Comparison of ENCODE assay signal across 34 cellular contexts in genomic region chr2:168825149-168825548, GRCh38. TPM values are rescaled to one million over a fixed set of nuclear protein-coding genes. Genes with fewer than 3 reads are reported as not detected.
"Had no signal": no experiment of that assay in that cellular context is flagged by ENCODE, and none has a peak within 500 bp of the region (broad histone marks: within the 10 kb centered on the region; RNA-seq: fewer than 3 reads in every experiment).

No MANE protein-coding gene starts in this region.

- H3K9me3 Mint-ChIP-seq: activated CD4-positive, alpha-beta memory T cell treated with anti-CD3 and anti-CD28 coated beads for 36 hours; activated CD4-positive, alpha-beta T cell treated with anti-CD3 and anti-CD28 coated beads, Interleukin-2, amount 10 ng/mL, durations not matched to agents 24 days and 14 days; activated naive CD4-positive, alpha-beta T cell treated with anti-CD3 and anti-CD28 coated beads for 36 hours; activated naive CD4-positive, alpha-beta T cell treated with anti-CD3 and anti-CD28 coated beads, Interleukin-2, amount 50 U/mL, for 72 hours; activated naive CD8-positive, alpha-beta T cell treated with anti-CD3 and anti-CD28 coated beads, Interleukin-2, amount 10 ng/mL, durations not matched to agents 7 days and 5 days; activated T-helper 1 cell treated with anti-CD3 and anti-CD28 coated beads, Interleukin-12 subunit alpha, Interleukin-12 subunit beta, Interleukin-2, Interleukin-4 antibody, amounts not matched to agents 30 ng/mL and 10 ng/mL and 1 ng/mL, durations not matched to agents 14 hours and 24 hours and 36 hours; activated T-helper 2 cell treated with anti-CD3 and anti-CD28 coated beads, Interferon-gamma antibody, Interleukin-2, Interleukin-4, amounts not matched to agents 10 μg/mL and 5 μg/mL and 100 μg/mL, durations not matched to agents 14 hours and 24 hours and 36 hours; brain; central memory CD8-positive, alpha-beta T cell; dendritic cell treated with granulocyte-macrophage colony-stimulating factor and Interleukin-4, amounts not matched to agents 40 ng/mL and 50 ng/mL, for 4 days; endodermal cell; T-helper 2 cell treated with Interferon-gamma antibody and Interleukin-4, amounts not matched to agents 5 μg/mL and 100 μg/mL, for 36 hours had no signal

- H3K27me3 Mint-ChIP-seq: activated CD4-positive, alpha-beta memory T cell treated with anti-CD3 and anti-CD28 coated beads for 36 hours; activated CD4-positive, alpha-beta T cell treated with anti-CD3 and anti-CD28 coated beads for 36 hours; activated CD8-positive, alpha-beta memory T cell treated with anti-CD3 and anti-CD28 coated beads, Interleukin-2, amount 10 ng/mL, durations not matched to agents 7 days and 5 days; dendritic cell treated with granulocyte-macrophage colony-stimulating factor and Interleukin-4, amounts not matched to agents 40 ng/mL and 50 ng/mL, for 4 days; T-helper 17 cell had no signal

- H3K36me3 Mint-ChIP-seq: activated CD4-positive, alpha-beta memory T cell treated with anti-CD3 and anti-CD28 coated beads for 36 hours; activated CD8-positive, alpha-beta memory T cell treated with anti-CD3 and anti-CD28 coated beads, Interleukin-2, amount 10 ng/mL, durations not matched to agents 7 days and 5 days; activated naive CD4-positive, alpha-beta T cell treated with anti-CD3 and anti-CD28 coated beads, Interleukin-2, amount 50 U/mL, for 72 hours; brain had no signal

- H3K27ac Mint-ChIP-seq: activated CD4-positive, alpha-beta memory T cell treated with anti-CD3 and anti-CD28 coated beads for 36 hours; activated CD4-positive, alpha-beta T cell treated with anti-CD3 and anti-CD28 coated beads for 36 hours; activated CD4-positive, alpha-beta T cell treated with anti-CD3 and anti-CD28 coated beads, Interleukin-2, amount 10 ng/mL, durations not matched to agents 24 days and 14 days; activated CD8-positive, alpha-beta memory T cell treated with anti-CD3 and anti-CD28 coated beads, Interleukin-2, amount 10 ng/mL, durations not matched to agents 7 days and 5 days; activated CD8-positive, alpha-beta T cell treated with anti-CD3 and anti-CD28 coated beads, Interleukin-2, amount 10 ng/mL, durations not matched to agents 7 days and 5 days; activated naive CD4-positive, alpha-beta T cell treated with anti-CD3 and anti-CD28 coated beads for 36 hours; activated naive CD4-positive, alpha-beta T cell treated with anti-CD3 and anti-CD28 coated beads, Interleukin-2, amount 50 U/mL, for 72 hours; activated naive CD8-positive, alpha-beta T cell treated with anti-CD3 and anti-CD28 coated beads, Interleukin-2, amount 10 ng/mL, durations not matched to agents 7 days and 5 days; activated T-helper 1 cell treated with anti-CD3 and anti-CD28 coated beads, Interleukin-12 subunit alpha, Interleukin-12 subunit beta, Interleukin-2, Interleukin-4 antibody, amounts not matched to agents 30 ng/mL and 10 ng/mL and 1 ng/mL, durations not matched to agents 14 hours and 24 hours and 36 hours; activated T-helper 2 cell treated with anti-CD3 and anti-CD28 coated beads, Interferon-gamma antibody, Interleukin-2, Interleukin-4, amounts not matched to agents 10 μg/mL and 5 μg/mL and 100 μg/mL, durations not matched to agents 14 hours and 24 hours and 36 hours; dendritic cell treated with granulocyte-macrophage colony-stimulating factor and Interleukin-4, amounts not matched to agents 40 ng/mL and 50 ng/mL, for 4 days; endodermal cell; T-helper 17 cell; T-helper 2 cell treated with Interferon-gamma antibody and Interleukin-4, amounts not matched to agents 5 μg/mL and 100 μg/mL, for 36 hours had no signal

- H3K4me1 Mint-ChIP-seq: activated CD4-positive, alpha-beta T cell treated with anti-CD3 and anti-CD28 coated beads for 36 hours; activated CD4-positive, alpha-beta T cell treated with anti-CD3 and anti-CD28 coated beads, Interleukin-2, amount 10 ng/mL, durations not matched to agents 24 days and 14 days; activated CD8-positive, alpha-beta memory T cell treated with anti-CD3 and anti-CD28 coated beads, Interleukin-2, amount 10 ng/mL, durations not matched to agents 7 days and 5 days; activated naive CD8-positive, alpha-beta T cell treated with anti-CD3 and anti-CD28 coated beads, Interleukin-2, amount 10 ng/mL, durations not matched to agents 7 days and 5 days; brain; central memory CD8-positive, alpha-beta T cell; T-helper 17 cell had no signal

- FAIRE-seq: bronchial epithelial cell had no signal

- H3K27ac ChIP-seq: ascending aorta, coronary artery, dorsolateral prefrontal cortex, esophagus squamous epithelium, gastroesophageal sphincter, heart right ventricle had no signal

- H3K4me1 ChIP-seq: ascending aorta, esophagus squamous epithelium, gastroesophageal sphincter had no signal

- H3K9me3 ChIP-seq: ascending aorta, esophagus squamous epithelium, gastroesophageal sphincter, heart right ventricle had no signal

- ATAC-seq: activated CD4-positive, alpha-beta T cell treated with anti-CD3 and anti-CD28 coated beads for 36 hours; activated CD8-positive, alpha-beta memory T cell treated with anti-CD3 and anti-CD28 coated beads, Interleukin-2, amount 10 ng/mL, durations not matched to agents 7 days and 5 days; activated CD8-positive, alpha-beta T cell treated with anti-CD3 and anti-CD28 coated beads, Interleukin-2, amount 10 ng/mL, durations not matched to agents 7 days and 5 days; activated naive CD4-positive, alpha-beta T cell treated with anti-CD3 and anti-CD28 coated beads, Interleukin-2, amount 50 U/mL, for 72 hours; gastroesophageal sphincter; heart right ventricle; T-helper 17 cell had no signal

- H3K27me3 ChIP-seq: ascending aorta, dorsolateral prefrontal cortex, esophagus squamous epithelium, gastroesophageal sphincter, heart right ventricle had no signal

- H3K4me3 ChIP-seq: ascending aorta, coronary artery, dorsolateral prefrontal cortex, esophagus squamous epithelium, gastroesophageal sphincter, heart right ventricle had no signal

- H3K4me3 Mint-ChIP-seq: activated CD4-positive, alpha-beta memory T cell treated with anti-CD3 and anti-CD28 coated beads for 36 hours; activated CD4-positive, alpha-beta T cell treated with anti-CD3 and anti-CD28 coated beads for 36 hours; activated CD4-positive, alpha-beta T cell treated with anti-CD3 and anti-CD28 coated beads, Interleukin-2, amount 10 ng/mL, durations not matched to agents 24 days and 14 days; activated CD8-positive, alpha-beta memory T cell treated with anti-CD3 and anti-CD28 coated beads, Interleukin-2, amount 10 ng/mL, durations not matched to agents 7 days and 5 days; activated CD8-positive, alpha-beta T cell treated with anti-CD3 and anti-CD28 coated beads, Interleukin-2, amount 10 ng/mL, durations not matched to agents 7 days and 5 days; activated naive CD4-positive, alpha-beta T cell treated with anti-CD3 and anti-CD28 coated beads for 36 hours; activated naive CD8-positive, alpha-beta T cell treated with anti-CD3 and anti-CD28 coated beads, Interleukin-2, amount 10 ng/mL, durations not matched to agents 7 days and 5 days; activated T-helper 1 cell treated with anti-CD3 and anti-CD28 coated beads, Interleukin-12 subunit alpha, Interleukin-12 subunit beta, Interleukin-2, Interleukin-4 antibody, amounts not matched to agents 30 ng/mL and 10 ng/mL and 1 ng/mL, durations not matched to agents 14 hours and 24 hours and 36 hours; brain; central memory CD8-positive, alpha-beta T cell; dendritic cell treated with granulocyte-macrophage colony-stimulating factor and Interleukin-4, amounts not matched to agents 40 ng/mL and 50 ng/mL, for 4 days; endodermal cell; T-helper 17 cell; T-helper 2 cell treated with Interferon-gamma antibody and Interleukin-4, amounts not matched to agents 5 μg/mL and 100 μg/mL, for 36 hours had no signal

- DNase-seq: activated CD4-positive, alpha-beta memory T cell treated with anti-CD3 and anti-CD28 coated beads for 36 hours; activated CD4-positive, alpha-beta T cell treated with anti-CD3 and anti-CD28 coated beads for 36 hours; activated CD4-positive, alpha-beta T cell treated with anti-CD3 and anti-CD28 coated beads, Interleukin-2, amount 10 ng/mL, durations not matched to agents 24 days and 14 days; activated CD4-positive, CD25-positive, alpha-beta regulatory T cell; activated CD4-positive, CD25-positive, alpha-beta regulatory T cell treated with anti-CD3 and anti-CD28 coated beads, Interleukin-2, amount 50 U/mL, for 72 hours; activated CD8-positive, alpha-beta memory T cell treated with anti-CD3 and anti-CD28 coated beads, Interleukin-2, amount 10 ng/mL, durations not matched to agents 7 days and 5 days; activated CD8-positive, alpha-beta memory T cell treated with anti-CD3 and anti-CD28 coated beads, Interleukin-2, amount 50 U/mL, for 4 hours; activated CD8-positive, alpha-beta T cell treated with anti-CD3 and anti-CD28 coated beads, Interleukin-2, amount 10 ng/mL, durations not matched to agents 7 days and 5 days; activated effector memory CD4-positive, alpha-beta T cell treated with anti-CD3 and anti-CD28 coated beads, Interleukin-2, amount 50 U/mL, for 16 hours; activated naive CD4-positive, alpha-beta T cell treated with anti-CD3 and anti-CD28 coated beads for 36 hours; activated naive CD8-positive, alpha-beta T cell treated with anti-CD3 and anti-CD28 coated beads, Interleukin-2, amount 10 ng/mL, durations not matched to agents 7 days and 5 days; activated T-cell treated with anti-CD3 and anti-CD28 coated beads, Interleukin-2, amount 50 U/mL, for 1 hour; activated T-cell treated with anti-CD3 and anti-CD28 coated beads, Interleukin-2, amount 50 U/mL, for 48 hours; dorsolateral prefrontal cortex; effector memory CD4-positive, alpha-beta T cell; endodermal cell; esophagus squamous epithelium; foreskin melanocyte; heart right ventricle; T-helper 1 cell; T-helper 17 cell; T1000 had no signal

- H3K36me3 ChIP-seq: ascending aorta, esophagus squamous epithelium had no signal

RNA-seq across cellular contexts. Expression of gene NOSTRIN, which starts 22.7 kb away (rescaled TPM):
- total RNA-seq: activated CD4-positive, alpha-beta memory T cell treated with anti-CD3 and anti-CD28 coated beads for 36 hours; activated CD4-positive, alpha-beta T cell treated with anti-CD3 and anti-CD28 coated beads for 36 hours; activated CD4-positive, alpha-beta T cell treated with anti-CD3 and anti-CD28 coated beads, Interleukin-2, amount 10 ng/mL, durations not matched to agents 24 days and 14 days; activated CD8-positive, alpha-beta memory T cell treated with anti-CD3 and anti-CD28 coated beads for 36 hours; activated CD8-positive, alpha-beta memory T cell treated with anti-CD3 and anti-CD28 coated beads, Interleukin-2, amount 10 ng/mL, durations not matched to agents 7 days and 5 days; activated CD8-positive, alpha-beta T cell treated with anti-CD3 and anti-CD28 coated beads, Interleukin-2, amount 10 ng/mL, durations not matched to agents 7 days and 5 days; activated naive CD4-positive, alpha-beta T cell treated with anti-CD3 and anti-CD28 coated beads for 36 hours; activated naive CD4-positive, alpha-beta T cell treated with anti-CD3 and anti-CD28 coated beads, Interleukin-2, amount 50 U/mL, for 72 hours; activated naive CD8-positive, alpha-beta T cell treated with anti-CD3 and anti-CD28 coated beads, Interleukin-2, amount 10 ng/mL, durations not matched to agents 7 days and 5 days; activated T-helper 1 cell treated with anti-CD3 and anti-CD28 coated beads, Interleukin-12 subunit alpha, Interleukin-12 subunit beta, Interleukin-2, Interleukin-4 antibody, amounts not matched to agents 30 ng/mL and 10 ng/mL and 1 ng/mL, durations not matched to agents 14 hours and 24 hours and 36 hours; activated T-helper 2 cell treated with anti-CD3 and anti-CD28 coated beads, Interferon-gamma antibody, Interleukin-2, Interleukin-4, amounts not matched to agents 10 μg/mL and 5 μg/mL and 100 μg/mL, durations not matched to agents 14 hours and 24 hours and 36 hours; T-helper 17 cell had no signal
